ENCODE assay signal across 8 cellular contexts in the genomic region with DNA sequence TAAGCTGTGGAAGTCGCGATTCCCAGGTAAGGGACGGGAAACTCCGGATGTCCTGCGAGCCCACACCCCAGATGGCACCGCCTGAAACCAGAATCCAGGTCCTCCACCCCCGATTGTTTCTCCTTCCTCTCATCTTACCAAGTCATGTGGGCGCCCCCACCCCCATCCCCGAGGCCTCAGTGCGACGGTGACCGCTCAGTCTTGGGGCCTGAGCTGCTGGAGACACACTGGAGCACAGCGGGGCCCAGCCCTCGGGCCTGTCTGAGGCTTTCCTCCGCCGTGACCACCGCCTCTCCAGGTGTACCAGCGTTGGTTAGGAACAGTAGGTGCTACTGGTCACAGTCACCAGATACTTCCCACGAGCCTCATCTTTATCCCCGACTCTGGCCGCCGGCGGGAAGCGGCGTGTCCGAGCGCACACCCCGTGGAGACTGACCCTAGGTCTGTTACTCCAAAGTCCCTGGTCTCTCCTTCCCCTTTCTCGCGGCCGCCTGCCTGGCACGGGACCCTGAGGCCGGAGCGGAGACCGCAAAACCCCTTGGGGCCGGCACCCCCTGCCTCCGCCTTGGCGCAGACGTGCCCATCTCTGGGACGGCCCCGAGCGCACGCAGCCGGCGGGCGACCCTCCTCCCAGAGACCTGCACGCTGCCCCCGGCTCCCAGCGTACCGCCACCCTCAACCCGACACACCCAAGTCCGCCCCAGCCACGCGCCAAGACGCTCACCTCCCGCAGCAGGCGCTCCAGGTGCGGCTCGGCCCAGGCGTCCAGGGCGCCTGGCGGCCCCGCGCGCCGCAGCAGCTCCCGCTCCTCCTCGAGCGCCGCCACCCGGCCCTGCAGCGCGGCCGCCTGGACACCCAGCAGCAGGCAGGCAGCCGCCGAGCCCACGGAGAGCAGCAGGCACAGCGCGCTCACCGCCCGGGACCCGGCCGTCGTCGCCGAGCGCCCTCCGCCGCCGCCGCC. TPM values are rescaled to one million over a fixed set of nuclear protein-coding genes. Genes with fewer than 3 reads are reported as not detected.
A peak's percentile ranks its signal among the peaks of the same experiment; 100 is the strongest.
DNase-seq lines count a peak whose midpoint lies in the region; ATAC-seq and TF ChIP-seq lines count a peak whose summit lies in the region.

No MANE protein-coding gene starts in this region.

- no peak for TF ChIP-seq POLR2A in prostate gland (IDR thresholded peaks at IDR 0.05)

- H3K4me1 ChIP-seq in GM23248 (ENCODE audit: insufficient read depth) (peaks cover 12% of the 10 kb centered on the region; the same call in 1 of the 2 replicates), heart right ventricle (peaks cover 3 to 36% (median 28%) of the 10 kb centered on the region in 9 donors), prostate gland (replicated peaks) (peaks cover 18% of the 10 kb centered on the region), OCI-LY7 (ENCODE audit: insufficient read depth, low read length, poor library complexity, severe bottlenecking) (no peaks in the 10 kb centered on the region)

- H3F3A ChIP-seq in GM23248 (ENCODE audit: insufficient read depth) = peaks cover 16% of the 10 kb centered on the region

- H3K27ac ChIP-seq in GM23248 (no peak overlapping the region), heart right ventricle (peak overlapping the region in 7 of 10 donors; percentile 27 to 80 (median 80)), prostate gland (peak overlapping the region in 1 of 2 donors; percentile 38), OCI-LY7 (ENCODE audit: low read depth, low read length, poor library complexity, severe bottlenecking) (no peak overlapping the region)

- H3K9me2 ChIP-seq in GM23248 (ENCODE audit: insufficient read depth) = no peaks in the 10 kb centered on the region
- no peaks in the 10 kb centered on the region for H3K9me2 ChIP-seq in OCI-LY7 (ENCODE audit: insufficient read depth, low read length)

- H3K9me3 ChIP-seq in GM23248 (ENCODE audit: low read depth) (no peaks in the 10 kb centered on the region), heart right ventricle (peaks cover 0 to 5% (median under 1%) of the 10 kb centered on the region in 11 donors), prostate gland (no peaks in the 10 kb centered on the region), OCI-LY7 (ENCODE audit: low read length) (0 out of 2 replicates have a peak, but pooled peaks cover 1% of the 10 kb centered on the region)

- intact Hi-C loops in heart right ventricle (cut with DNase I) = loop anchor here (1.0 to 10.0 kb wide), 8 partner anchors 37 to 353 kb away; no protein-coding TSS in a partner anchor
- intact Hi-C loops in prostate gland (cut with DNase I) = no loop called here
- intact Hi-C loops in OCI-LY7 (cut with micrococcal nuclease; ENCODE audit: unreplicated experiment) = no loop called here

- DNase-seq in AG10803 (ENCODE audit: low read depth) (peak; percentile 26), GM23248 (peak; percentile 61), heart right ventricle (peak in 1 of 2 donors; percentile 43), prostate gland (ENCODE audit: low spot score) (no peak), OCI-LY7 (ENCODE audit: low spot score) (no peak)
- DNase-seq in activated T-cell treated with anti-CD3 and anti-CD28 coated beads, Interleukin-2, amount 50 U/mL, for 1 hour = peak; percentile 22

- H3K27me3 ChIP-seq in GM23248 (replicated peaks; ENCODE audit: insufficient read depth) (peaks cover 20% of the 10 kb centered on the region), heart right ventricle (peaks cover 0 to 45% (median 10%) of the 10 kb centered on the region in 7 donors), prostate gland (replicated peaks; ENCODE audit: insufficient read depth) (no peaks in the 10 kb centered on the region)

- CTCF ChIA-PET in OCI-LY7 (lab: Charles Lee; ENCODE audit: unreplicated experiment) = no interaction called here

- H3K9ac ChIP-seq in GM23248 = no peak overlapping the region

- H2AFZ ChIP-seq in GM23248 = no peak overlapping the region
- H2AFZ ChIP-seq in OCI-LY7 (ENCODE audit: low read length) = no peak overlapping the region

- BruUV-seq in OCI-LY7 (replicated peaks; lab: Mats Ljungman, UMichigan) = no TSS peak

- no peak overlapping the region; the same call in 1 of the 2 replicates for H3K4me3 ChIP-seq in AG10803 (ENCODE audit: low read length)
- peak overlapping the region; percentile 62 for H3K4me3 ChIP-seq in GM23248
- peak overlapping the region in 9 of 10 donors; percentile 37 to 72 (median 58) for H3K4me3 ChIP-seq in heart right ventricle
- peak overlapping the region; percentile 33 to 38 for H3K4me3 ChIP-seq in prostate gland
- H3K4me3 ChIP-seq in OCI-LY7 (ENCODE audit: low read depth, low read length, poor library complexity, severe bottlenecking) = no peak overlapping the region

- no peaks in the 10 kb centered on the region for H3K36me3 ChIP-seq in GM23248 (ENCODE audit: low read depth)
- peaks cover 0 to 8% (median 0%) of the 10 kb centered on the region in 9 donors for H3K36me3 ChIP-seq in heart right ventricle
- no peaks in the 10 kb centered on the region for H3K36me3 ChIP-seq in prostate gland
- H3K36me3 ChIP-seq in OCI-LY7 (ENCODE audit: insufficient read depth, low read length) = no peaks in the 10 kb centered on the region

- ATAC-seq in heart right ventricle (peak in 7 of 8 donors; percentile 2 to 71 (median 34)), GM19455 (IDR thresholded peaks at IDR 0.05; ENCODE audit: unreplicated experiment) (no peak), GM21528 (IDR thresholded peaks at IDR 0.05; ENCODE audit: low FRiP score, unreplicated experiment) (no peak)

- H3K4me2 ChIP-seq in GM23248 (ENCODE audit: unreplicated experiment) = peak overlapping the region; percentile 74
- no peak overlapping the region for H3K4me2 ChIP-seq in OCI-LY7 (ENCODE audit: low read length)

- 43% methylated on average over 63 to 72 of the region's 91 CpGs for WGBS in GM23248 (ENCODE audit: low coverage in 1 of 2, low lambda C conversion rate in 2 of 2, missing lambda C conversion rate in 2 of 2), 2 experiments
- 12 to 22% methylated on average over 87 to 91 of the region's 91 CpGs for WGBS in heart right ventricle, 2 donors
- WGBS in prostate gland = 18% methylated on average over 85 of the region's 91 CpGs

- TF ChIP-seq CTCF in AG10803 (conservative IDR thresholded peaks at IDR 0.05; ENCODE audit: low read length) = no peak
- peak in 3 of 9 donors; percentile 29 to 37 (median 36) for TF ChIP-seq CTCF in heart right ventricle (IDR thresholded peaks at IDR 0.05)
- TF ChIP-seq CTCF in prostate gland (IDR thresholded peaks at IDR 0.05) = peak in 2 of 4 experiments; percentile 36 to 38
- TF ChIP-seq CTCF in OCI-LY7 (conservative IDR thresholded peaks at IDR 0.05; ENCODE audit: low read length) = no peak

- H3K79me2 ChIP-seq in GM23248 (ENCODE audit: insufficient read depth) (no peaks in the 10 kb centered on the region), OCI-LY7 (ENCODE audit: insufficient read depth, low read depth, low read length) (no peaks in the 10 kb centered on the region)

- POLR2A ChIA-PET in OCI-LY7 (lab: Charles Lee) = interaction anchor here (0.6 kb wide), 1 partner anchor 18 kb away, joined by 8 read pairs; no protein-coding TSS in a partner anchor

- H4K20me1 ChIP-seq in GM23248 (ENCODE audit: insufficient read depth) (no peaks in the 10 kb centered on the region), OCI-LY7 (ENCODE audit: insufficient read depth, low read length) (no peaks in the 10 kb centered on the region)

- in situ Hi-C loops in GM23248 (cut with MboI) = no loop called here

RNA-seq across cellular contexts. Expression of a gene that starts 0.7 kb away (rescaled TPM):
- not detected in 2 replicates for total RNA-seq in GM23248 (2014; rRNA removed; shearing (Covaris generic))
- not detected in 2 replicates for polyA plus RNA-seq in GM23248 (2016; fragmentation: Nextera tagmentation; extraction: Ambion mirVana)
- total RNA-seq in heart right ventricle = 10 to 100 TPM in 9 of 10 donors, 1 to 10 TPM in 1; 9.8 to 29.0 (median 18.8) TPM
- 1 to 10 TPM; 8.9 to 9.6 TPM for polyA plus RNA-seq in heart right ventricle
- 1 to 10 TPM; 2.7 to 6.1 TPM for total RNA-seq in prostate gland
- total RNA-seq in OCI-LY7 (2014; rRNA removed; shearing (Covaris generic)) = not detected in 2 replicates
- total RNA-seq in OCI-LY7 (2022) = 0.53 TPM in 1 of 2 replicates, not detected in the other

RNA-seq across cellular contexts. Expression of a gene that starts 37.4 kb away (rescaled TPM):
- total RNA-seq in GM23248 (2014; rRNA removed; shearing (Covaris generic)) = 14.1 and 19.0 TPM in 2 replicates
- 11.0 and 11.8 TPM in 2 replicates for polyA plus RNA-seq in GM23248 (2016; fragmentation: Nextera tagmentation; extraction: Ambion mirVana)
- 10 to 100 TPM; 12.3 to 25.7 (median 15.5) TPM for total RNA-seq in heart right ventricle
- polyA plus RNA-seq in heart right ventricle = 10 to 100 TPM in 1 of 2 donors, 1 to 10 TPM in 1; 6.0 to 67.0 TPM
- 10 to 100 TPM; 26.7 to 39.0 TPM for total RNA-seq in prostate gland
- total RNA-seq in OCI-LY7 (2014; rRNA removed; shearing (Covaris generic)) = 31.8 and 37.4 TPM in 2 replicates
- total RNA-seq in OCI-LY7 (2022) = 32.6 and 40.1 TPM in 2 replicates

Comparison
In these comparisons a context has a peak if more than half of its experiments do, and no peak if none do; other contexts are left out.
1. DNase-seq: peak in AG10803 (single experiment), GM23248 (single experiment) and activated T-cell treated with anti-CD3 and anti-CD28 coated beads, Interleukin-2, amount 50 U/mL, for 1 hour (single experiment); none in prostate gland (single experiment) and OCI-LY7 (single experiment).
2. H3K4me3 ChIP-seq: peak in GM23248 (single experiment), heart right ventricle (9 of 10) and prostate gland (2 of 2); none in AG10803 (single experiment) and OCI-LY7 (single experiment).
3. H3K27ac ChIP-seq: peak in heart right ventricle (7 of 10); none in GM23248 (single experiment) and OCI-LY7 (single experiment).
4. ATAC-seq: peak in heart right ventricle (7 of 8); none in GM19455 (single experiment) and GM21528 (single experiment).
5. intact Hi-C loops: an anchor here in heart right ventricle (1.0 to 10.0 kb wide); none called in prostate gland and OCI-LY7.